Comparison of ENCODE assay signal across 1 cellular context in genomic region chr6:83708970-83709747, GRCh38.
TF ChIP-seq lines count a peak whose summit lies in the region.

Gene SNAP91 (minus strand): TSS chr6:83709101. CDS start chr6:83707927, 1,174 bp downstream.

TF ChIP-seq in HEK293, 187 proteins besides CTCF, POLR2A, EP300 and RAD21 (continued from another document and continues in another):
- TF ChIP-seq ZBTB11 (tag by site-specific recombination; conservative IDR thresholded peaks at IDR 0.05; ENCODE audit: low read depth) (no peak), ZNF791 (tag by site-specific recombination; IDR thresholded peaks at IDR 0.05) (no peak), ZNF391 (tag by site-specific recombination; IDR thresholded peaks at IDR 0.05; ENCODE audit: borderline replicate concordance, low read depth) (peak; percentile 49; the same call in 1 of the 2 replicates), KLF16 (tag by site-specific recombination; IDR thresholded peaks at IDR 0.05) (peak; percentile 49; the same call in 1 of the 2 replicates), ZIC2 (tag by site-specific recombination; IDR thresholded peaks at IDR 0.05) (peak; percentile 51), BCL11A (tag by site-specific recombination; IDR thresholded peaks at IDR 0.05; ENCODE audit: low read depth) (no peak), ZNF518A (tag by site-specific recombination; conservative IDR thresholded peaks at IDR 0.05; ENCODE audit: low read depth) (no peak), ZNF692 (tag by site-specific recombination; IDR thresholded peaks at IDR 0.05) (0 out of 2 replicates have a peak, but pooled peaks have one; percentile 22), REPIN1 (tag by site-specific recombination; IDR thresholded peaks at IDR 0.05; ENCODE audit: low read depth) (no peak), ZNF558 (tag by site-specific recombination; IDR thresholded peaks at IDR 0.05) (no peak), ZNF510 (tag by site-specific recombination; IDR thresholded peaks at IDR 0.05; ENCODE audit: insufficient replicate concordance) (no peak), ZNF660 (tag by site-specific recombination; IDR thresholded peaks at IDR 0.05) (0 out of 2 replicates have a peak, but pooled peaks have one; percentile 11), ZBTB7A (tag by site-specific recombination; IDR thresholded peaks at IDR 0.05; ENCODE audit: low read depth) (0 out of 2 replicates have a peak, but pooled peaks have one; percentile 64), ZFP37 (tag by site-specific recombination; IDR thresholded peaks at IDR 0.05) (no peak), ZNF449 (tag by site-specific recombination; IDR thresholded peaks at IDR 0.05) (peak; percentile 14; the same call in 1 of the 2 replicates), ZNF10 (tag by site-specific recombination; IDR thresholded peaks at IDR 0.05) (peak; percentile 84), HIC1 (tag by site-specific recombination; IDR thresholded peaks at IDR 0.05) (no peak), SP2 (tag by site-specific recombination; IDR thresholded peaks at IDR 0.05) (peak; percentile 82), ZSCAN30 (tag by site-specific recombination; IDR thresholded peaks at IDR 0.05) (peak; percentile 67; the same call in 1 of the 2 replicates), ZNF341 (tag by site-specific recombination; IDR thresholded peaks at IDR 0.05; ENCODE audit: low read depth) (peak; percentile 51), SP3 (tag by site-specific recombination; IDR thresholded peaks at IDR 0.05) (peak; percentile 73), ZBTB26 (tag by site-specific recombination; optimal IDR thresholded peaks at IDR 0.05) (peak; percentile 91), ZNF202 (tag by site-specific recombination; IDR thresholded peaks at IDR 0.05; ENCODE audit: borderline replicate concordance) (0 out of 2 replicates have a peak, but pooled peaks have one; percentile 27), KLF10 (tag by site-specific recombination; IDR thresholded peaks at IDR 0.05) (peak; percentile 89), REST (tag by site-specific recombination; IDR thresholded peaks at IDR 0.05) (peak; percentile 17; the same call in 1 of the 2 replicates), ZNF398 (tag by site-specific recombination; IDR thresholded peaks at IDR 0.05) (peak; percentile 77)
